In the genomic region with DNA sequence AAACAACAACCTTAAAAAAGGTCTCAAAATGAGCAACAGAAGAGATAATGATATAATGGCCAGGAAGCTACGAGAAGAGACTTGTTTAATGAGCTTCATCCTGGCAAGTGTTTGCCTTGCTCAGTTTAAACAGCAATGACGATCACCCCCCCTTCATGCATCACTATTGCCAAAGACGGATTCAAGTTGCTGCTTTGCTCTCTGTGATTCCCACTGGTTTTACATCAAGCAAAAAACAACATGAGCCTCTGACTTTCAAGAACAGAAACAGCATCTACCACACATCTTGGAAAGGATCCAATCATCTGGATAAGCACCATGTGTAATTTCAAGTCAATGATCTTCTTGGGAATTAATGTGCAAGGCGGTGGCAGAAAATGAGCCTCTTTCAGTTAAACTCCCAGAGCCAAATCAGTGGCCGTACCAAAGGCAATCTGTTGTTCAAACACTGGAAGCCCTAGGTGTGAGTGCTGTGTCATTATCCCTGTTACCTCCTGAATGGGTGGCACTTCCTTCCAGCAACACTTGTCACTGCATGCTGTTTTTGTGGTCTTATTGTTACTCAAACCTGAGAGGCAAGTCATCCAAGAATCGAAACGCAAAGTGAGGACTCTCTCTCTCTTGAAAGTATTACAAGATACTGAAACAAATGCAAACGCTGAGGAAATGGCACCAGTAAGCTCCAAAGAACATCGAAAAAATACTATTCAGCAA, we compare ENCODE assay signal across 1 cellular context.
TF ChIP-seq lines count a peak whose summit lies in the region.

No MANE protein-coding gene starts in this region.

TF ChIP-seq in IMR-90, 13 proteins besides CTCF, POLR2A, EP300 and RAD21 (continued from another document):
- TF ChIP-seq CHD1 (IDR thresholded peaks at IDR 0.05; ENCODE audit: low read depth, low read length) (no peak), CEBPB (IDR thresholded peaks at IDR 0.05; ENCODE audit: low read depth, low read length) (no peak), MAFK (IDR thresholded peaks at IDR 0.05; ENCODE audit: low read depth, low read length) (no peak), RFX5 (IDR thresholded peaks at IDR 0.05; ENCODE audit: low read depth, low read length) (no peak), BHLHE40 (IDR thresholded peaks at IDR 0.05; ENCODE audit: low read depth, low read length) (no peak), RCOR1 (IDR thresholded peaks at IDR 0.05; ENCODE audit: insufficient replicate concordance, low read length) (no peak), MXI1 (IDR thresholded peaks at IDR 0.05; ENCODE audit: borderline replicate concordance, low read depth, low read length) (no peak), NFE2L2 (IDR thresholded peaks at IDR 0.05; ENCODE audit: low read depth, low read length) (no peak), SMC3 (IDR thresholded peaks at IDR 0.05; ENCODE audit: low read depth, low read length) (no peak), MAZ (IDR thresholded peaks at IDR 0.05; ENCODE audit: borderline replicate concordance, low read depth, low read length) (no peak), FOS (IDR thresholded peaks at IDR 0.05; ENCODE audit: low read depth, low read length) (no peak)
- TF ChIP-seq, protein P1, sequence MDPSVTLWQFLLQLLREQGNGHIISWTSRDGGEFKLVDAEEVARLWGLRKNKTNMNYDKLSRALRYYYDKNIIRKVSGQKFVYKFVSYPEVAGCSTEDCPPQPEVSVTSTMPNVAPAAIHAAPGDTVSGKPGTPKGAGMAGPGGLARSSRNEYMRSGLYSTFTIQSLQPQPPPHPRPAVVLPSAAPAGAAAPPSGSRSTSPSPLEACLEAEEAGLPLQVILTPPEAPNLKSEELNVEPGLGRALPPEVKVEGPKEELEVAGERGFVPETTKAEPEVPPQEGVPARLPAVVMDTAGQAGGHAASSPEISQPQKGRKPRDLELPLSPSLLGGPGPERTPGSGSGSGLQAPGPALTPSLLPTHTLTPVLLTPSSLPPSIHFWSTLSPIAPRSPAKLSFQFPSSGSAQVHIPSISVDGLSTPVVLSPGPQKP (IDR thresholded peaks at IDR 0.05; ENCODE audit: borderline replicate concordance, low read depth, low read length): no peak
